2 cellular contexts compared by ENCODE assay signal in genomic region chr10:110623316-110623715, GRCh38. TPM values are rescaled to one million over a fixed set of nuclear protein-coding genes. Genes with fewer than 3 reads are reported as not detected.
"Had no signal": no experiment of that assay in that cellular context is flagged by ENCODE, and none has a peak within 500 bp of the region (broad histone marks: within the 10 kb centered on the region; RNA-seq: fewer than 3 reads in every experiment).

No MANE protein-coding gene starts in this region.

RNA-seq across cellular contexts. Expression of gene RBM20, which starts 20.8 kb away (rescaled TPM):
- total RNA-seq: HT-29 had no signal
- polyA plus RNA-seq: IgD-negative memory B cell had no signal
